In genomic region chr14:49583629-49584028, GRCh38 we compare ENCODE assay signal across 11 cellular contexts. TPM values are rescaled to one million over a fixed set of nuclear protein-coding genes. Genes with fewer than 3 reads are reported as not detected.
DNase-seq lines count a peak whose midpoint lies in the region; ATAC-seq and TF ChIP-seq lines count a peak whose summit lies in the region.
"Had no signal": no experiment of that assay in that cellular context is flagged by ENCODE, and none has a peak within 500 bp of the region (broad histone marks: within the 10 kb centered on the region; RNA-seq: fewer than 3 reads in every experiment).

No MANE protein-coding gene starts in this region.

- H3K36me3 ChIP-seq in BLaER1 (peaks cover 65% of the 10 kb centered on the region), HAP-1 (replicated peaks) (peaks cover 41% of the 10 kb centered on the region), lower lobe of right lung (peaks cover 31% of the 10 kb centered on the region)

- no peaks in the 10 kb centered on the region for H3K27me3 ChIP-seq in BLaER1
- no peaks in the 10 kb centered on the region for H3K27me3 ChIP-seq in HAP-1 (ENCODE audit: low read depth)
- no peaks in the 10 kb centered on the region for H3K27me3 ChIP-seq in lower lobe of right lung (ENCODE audit: low read depth)
- H3K27me3 ChIP-seq: upper lobe of left lung had no signal

- H3K27ac ChIP-seq in BLaER1: no peak overlapping the region
- no peak overlapping the region for H3K27ac ChIP-seq in lower lobe of right lung

- TF ChIP-seq POLR2A in erythroblast (IDR thresholded peaks at IDR 0.05; ENCODE audit: low read length): no peak

- peak overlapping the region; percentile 81 for H3K4me3 ChIP-seq in BLaER1
- peak overlapping the region; percentile 95 for H3K4me3 ChIP-seq in HAP-1
- H3K4me3 ChIP-seq in lower lobe of right lung: peak overlapping the region; percentile 91

- no peak for TF ChIP-seq CTCF in lower lobe of right lung (IDR thresholded peaks at IDR 0.05)

- intact Hi-C loops in lower lobe of right lung (cut with DNase I): no loop called here

- in situ Hi-C loops in HAP-1 (cut with MboI; ENCODE audit: low sequenced_read_pairs): no loop called here

- peaks cover 74% of the 10 kb centered on the region for H4K20me1 ChIP-seq in BLaER1

- H3K27ac Mint-ChIP-seq in activated naive CD4-positive, alpha-beta T cell treated with anti-CD3 and anti-CD28 coated beads, Interleukin-2, amount 50 U/mL, for 72 hours: peak overlapping the region; percentile 99

- H3K9me3 ChIP-seq in BLaER1 (no peaks in the 10 kb centered on the region), HAP-1 (no peaks in the 10 kb centered on the region), lower lobe of right lung (no peaks in the 10 kb centered on the region)
- H3K9me3 ChIP-seq: upper lobe of left lung had no signal

- ATAC-seq in activated naive CD4-positive, alpha-beta T cell treated with anti-CD3 and anti-CD28 coated beads, Interleukin-2, amount 50 U/mL, for 72 hours: no peak
- ATAC-seq in lower lobe of right lung: no peak

- no peaks in the 10 kb centered on the region for H3K9me3 Mint-ChIP-seq in activated naive CD4-positive, alpha-beta T cell treated with anti-CD3 and anti-CD28 coated beads, Interleukin-2, amount 50 U/mL, for 72 hours

- peaks cover 34 to 54% of the 10 kb centered on the region in 2 donors for H3K36me3 Mint-ChIP-seq in activated naive CD4-positive, alpha-beta T cell treated with anti-CD3 and anti-CD28 coated beads, Interleukin-2, amount 50 U/mL, for 72 hours

- H3K9ac ChIP-seq in BLaER1: peak overlapping the region; percentile 98; the same call in 1 of the 2 replicates

- DNase-seq in HAP-1 (ENCODE audit: low spot score in 2 of 2): no peak
- no peak for DNase-seq in activated naive CD4-positive, alpha-beta T cell treated with anti-CD3 and anti-CD28 coated beads, Interleukin-2, amount 50 U/mL, for 72 hours (ENCODE audit: low spot score in 2 of 2)
- DNase-seq in lower lobe of right lung: no peak
- DNase-seq in erythroblast (lab: John Stamatoyannopoulos, UW): no peak
- no peak for DNase-seq in glomerular visceral epithelial cell (ENCODE audit: extremely low spot score)
- no peak for DNase-seq in AG08395 (ENCODE audit: low spot score)
- no peak for DNase-seq in EL
- DNase-seq: activated CD8-positive, alpha-beta memory T cell treated with anti-CD3 and anti-CD28 coated beads, Interleukin-2, amount 50 U/mL, for 4 hours; RPMI8226; upper lobe of left lung had no signal

- peaks cover 45% of the 10 kb centered on the region for H3K4me1 ChIP-seq in BLaER1
- H3K4me1 ChIP-seq in HAP-1: peaks cover 9% of the 10 kb centered on the region
- H3K4me1 ChIP-seq in lower lobe of right lung: peaks cover 35% of the 10 kb centered on the region

- peak overlapping the region; percentile 91 for H3K4me2 ChIP-seq in BLaER1

RNA-seq across cellular contexts. Expression of gene RPS29, which starts 2.6 kb away (rescaled TPM):
- total RNA-seq in activated naive CD4-positive, alpha-beta T cell treated with anti-CD3 and anti-CD28 coated beads, Interleukin-2, amount 50 U/mL, for 72 hours: 1,000 to 10,000 TPM; 2,240 to 2,407 TPM
- 1,209 TPM for total RNA-seq in lower lobe of right lung

RNA-seq across cellular contexts. Expression of gene LRR1, which starts 15.1 kb away (rescaled TPM):
- total RNA-seq in activated naive CD4-positive, alpha-beta T cell treated with anti-CD3 and anti-CD28 coated beads, Interleukin-2, amount 50 U/mL, for 72 hours: 10 to 100 TPM; 23.3 to 47.4 TPM
- 9.0 TPM for total RNA-seq in lower lobe of right lung

RNA-seq across cellular contexts. Expression of gene RPL36AL, which starts 36.8 kb away (rescaled TPM):
- 100 to 1,000 TPM; 206 to 219 TPM for total RNA-seq in activated naive CD4-positive, alpha-beta T cell treated with anti-CD3 and anti-CD28 coated beads, Interleukin-2, amount 50 U/mL, for 72 hours
- total RNA-seq in lower lobe of right lung: 153 TPM

RNA-seq across cellular contexts. Expression of gene MGAT2, which starts 37.0 kb away (rescaled TPM):
- total RNA-seq in activated naive CD4-positive, alpha-beta T cell treated with anti-CD3 and anti-CD28 coated beads, Interleukin-2, amount 50 U/mL, for 72 hours: 10 to 100 TPM; 30.6 to 37.2 TPM
- total RNA-seq in lower lobe of right lung: 24.1 TPM

RNA-seq across cellular contexts. Expression of gene DNAAF2, which starts 51.4 kb away (rescaled TPM):
- total RNA-seq in activated naive CD4-positive, alpha-beta T cell treated with anti-CD3 and anti-CD28 coated beads, Interleukin-2, amount 50 U/mL, for 72 hours: 1 to 10 TPM; 7.2 to 8.0 TPM
- 6.8 TPM for total RNA-seq in lower lobe of right lung
